27 cellular contexts compared by ENCODE assay signal in genomic region chr6:63927538-63927937, GRCh38.
"Had no signal": no experiment of that assay in that cellular context is flagged by ENCODE, and none has a peak within 500 bp of the region (broad histone marks: within the 10 kb centered on the region; RNA-seq: fewer than 3 reads in every experiment).

No MANE protein-coding gene starts in this region.

- ATAC-seq: activated naive CD4-positive, alpha-beta T cell treated with anti-CD3 and anti-CD28 coated beads, Interleukin-2, amount 50 U/mL, for 72 hours; activated T-cell treated with anti-CD3 and anti-CD28 coated beads, Interleukin-2, amount 50 U/mL, for 72 hours; esophagus mucosa; foreskin keratinocyte; gastrocnemius medialis; heart right ventricle; WTC11 had no signal

- H3K27ac ChIP-seq: ascending aorta, breast epithelium, coronary artery, dorsolateral prefrontal cortex, foreskin keratinocyte, gastrocnemius medialis, heart right ventricle had no signal

- DNase-seq: activated CD4-positive, alpha-beta memory T cell treated with anti-CD3 and anti-CD28 coated beads, Interleukin-2, amount 10 ng/mL, durations not matched to agents 7 days and 5 days; activated CD4-positive, alpha-beta T cell treated with anti-CD3 and anti-CD28 coated beads for 1 hour; activated CD4-positive, alpha-beta T cell treated with anti-CD3 and anti-CD28 coated beads for 4 hours; activated CD4-positive, alpha-beta T cell treated with anti-CD3 and anti-CD28 coated beads, Interleukin-2, amount 10 ng/mL, durations not matched to agents 7 days and 5 days; activated CD4-positive, alpha-beta T cell treated with anti-CD3 and anti-CD28 coated beads, Interleukin-2, amount 50 U/mL, for 4 hours; activated CD8-positive, alpha-beta memory T cell treated with anti-CD3 and anti-CD28 coated beads, Interleukin-2, amount 50 U/mL, for 48 hours; activated gamma-delta T cell; activated naive CD4-positive, alpha-beta T cell; activated naive CD4-positive, alpha-beta T cell treated with anti-CD3 and anti-CD28 coated beads, Interleukin-2, amount 10 ng/mL, durations not matched to agents 7 days and 5 days; activated naive CD8-positive, alpha-beta T cell treated with anti-CD3 and anti-CD28 coated beads, Interleukin-2, amount 10 ng/mL, durations not matched to agents 7 days and 5 days; activated T-cell treated with anti-CD3 and anti-CD28 coated beads for 4 hours; activated T-cell treated with anti-CD3 and anti-CD28 coated beads, Interleukin-2, amount 50 U/mL, for 24 hours; activated T-cell treated with anti-CD3 and anti-CD28 coated beads, Interleukin-2, amount 50 U/mL, for 72 hours; dorsolateral prefrontal cortex; effector memory CD4-positive, alpha-beta T cell; endodermal cell; foreskin keratinocyte; gastrocnemius medialis; glutamatergic neuron; heart right ventricle; T-helper 2 cell had no signal

- H3K4me1 ChIP-seq: ascending aorta, breast epithelium, gastrocnemius medialis had no signal

- H3K9me3 ChIP-seq: ascending aorta, breast epithelium, gastrocnemius medialis, heart right ventricle had no signal

- H3K36me3 ChIP-seq: ascending aorta, breast epithelium, gastrocnemius medialis, heart right ventricle had no signal

- H3K27me3 ChIP-seq: ascending aorta, breast epithelium, foreskin keratinocyte, gastrocnemius medialis had no signal

- H3K4me3 ChIP-seq: ascending aorta, breast epithelium, coronary artery, dorsolateral prefrontal cortex, gastrocnemius medialis, heart right ventricle had no signal
